ENCODE assay signal across 9 cellular contexts in the genomic region with DNA sequence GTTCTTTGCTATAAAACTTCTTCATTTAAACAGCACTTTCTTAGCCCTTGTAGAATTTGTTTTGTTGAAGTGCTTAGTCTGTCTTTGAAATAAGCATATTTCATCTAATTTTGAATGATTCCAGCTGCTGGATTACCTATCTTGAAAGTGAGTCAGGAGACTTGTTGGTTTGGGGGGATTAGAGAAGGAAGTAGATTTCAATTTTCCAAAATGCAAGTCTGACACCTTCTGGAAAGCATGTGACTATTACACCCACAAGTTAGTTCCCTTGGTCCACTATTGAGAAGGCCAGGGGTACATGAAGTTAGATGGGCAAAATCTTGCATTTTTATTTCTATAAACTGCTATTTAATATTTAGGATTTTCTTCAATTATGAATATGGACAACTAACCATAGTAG.
DNase-seq lines count a peak whose midpoint lies in the region; ATAC-seq and TF ChIP-seq lines count a peak whose summit lies in the region.
"Had no signal": no experiment of that assay in that cellular context is flagged by ENCODE, and none has a peak within 500 bp of the region (broad histone marks: within the 10 kb centered on the region; RNA-seq: fewer than 3 reads in every experiment).

No MANE protein-coding gene starts in this region.

- H3K9me3 ChIP-seq in ovary = no peaks in the 10 kb centered on the region

- H3K36me3 ChIP-seq in ovary = no peaks in the 10 kb centered on the region

- H3K4me1 ChIP-seq in ovary (ENCODE audit: insufficient read depth) = no peaks in the 10 kb centered on the region

- H3K27me3 Mint-ChIP-seq in activated CD4-positive, alpha-beta T cell treated with anti-CD3 and anti-CD28 coated beads, Interleukin-2, amount 10 ng/mL, durations not matched to agents 7 days and 5 days = peaks cover 16% of the 10 kb centered on the region
- H3K27me3 Mint-ChIP-seq: activated B cell treated with CpG ODN at 0.5 μM for 24 hours had no signal

- CTCF ChIA-PET in activated CD4-positive, alpha-beta T cell treated with anti-CD3 and anti-CD28 coated beads, Interleukin-2, amount 10 ng/mL, durations not matched to agents 7 days and 5 days (lab: Charles Lee) = interaction anchor here (0.6 kb wide), 1 partner anchor 45 kb away, joined by 4 read pairs; no protein-coding TSS in a partner anchor

- peak; percentile 31 for ATAC-seq in esophagus mucosa

- no peak overlapping the region for H3K27ac ChIP-seq in ovary

- POLR2A ChIA-PET in activated CD4-positive, alpha-beta T cell treated with anti-CD3 and anti-CD28 coated beads, Interleukin-2, amount 10 ng/mL, durations not matched to agents 7 days and 5 days (lab: Charles Lee) = no interaction called here

- DNase-seq in GM03348 (ENCODE audit: low spot score) (peak; percentile 49), NCI-H69 (lab: John Stamatoyannopoulos, UW) (peak; percentile 4), ovary (no peak), posterior vena cava (ENCODE audit: low spot score) (no peak), dedifferentiated amniotic fluid mesenchymal stem cell (ENCODE audit: extremely low spot score) (no peak)
- DNase-seq in activated CD4-positive, alpha-beta T cell treated with anti-CD3 and anti-CD28 coated beads, Interleukin-2, amount 10 ng/mL, durations not matched to agents 7 days and 5 days = no peak
- DNase-seq in effector CD8-positive, alpha-beta T cell (lab: John Stamatoyannopoulos, UW) = no peak
- DNase-seq: activated B cell treated with CpG ODN at 0.5 μM for 24 hours had no signal

- no peak overlapping the region for H3K4me3 Mint-ChIP-seq in activated CD4-positive, alpha-beta T cell treated with anti-CD3 and anti-CD28 coated beads, Interleukin-2, amount 10 ng/mL, durations not matched to agents 7 days and 5 days
- H3K4me3 Mint-ChIP-seq: activated B cell treated with CpG ODN at 0.5 μM for 24 hours had no signal

- no peaks in the 10 kb centered on the region for H3K9me3 Mint-ChIP-seq in activated CD4-positive, alpha-beta T cell treated with anti-CD3 and anti-CD28 coated beads, Interleukin-2, amount 10 ng/mL, durations not matched to agents 7 days and 5 days
- H3K9me3 Mint-ChIP-seq: activated B cell treated with CpG ODN at 0.5 μM for 24 hours had no signal

- H3K4me1 Mint-ChIP-seq in activated CD4-positive, alpha-beta T cell treated with anti-CD3 and anti-CD28 coated beads, Interleukin-2, amount 10 ng/mL, durations not matched to agents 7 days and 5 days = no peaks in the 10 kb centered on the region

- no peak for TF ChIP-seq POLR2A in ovary (IDR thresholded peaks at IDR 0.05)

- TF ChIP-seq EP300 in ovary (IDR thresholded peaks at IDR 0.05) = no peak

- peak; percentile 33 to 55 (median 40) for TF ChIP-seq CTCF in ovary (IDR thresholded peaks at IDR 0.05)

- no peaks in the 10 kb centered on the region for H3K36me3 Mint-ChIP-seq in activated CD4-positive, alpha-beta T cell treated with anti-CD3 and anti-CD28 coated beads, Interleukin-2, amount 10 ng/mL, durations not matched to agents 7 days and 5 days (ENCODE audit: low read depth)

- no peaks in the 10 kb centered on the region for H3K27me3 ChIP-seq in ovary

- H3K27ac Mint-ChIP-seq in activated CD4-positive, alpha-beta T cell treated with anti-CD3 and anti-CD28 coated beads, Interleukin-2, amount 10 ng/mL, durations not matched to agents 7 days and 5 days = no peak overlapping the region
- H3K27ac Mint-ChIP-seq: activated B cell treated with CpG ODN at 0.5 μM for 24 hours had no signal

- intact Hi-C loops in ovary (cut with DNase I) (loop anchor here in 2 of 4 donors (10.0 kb wide), 2 partner anchors 133 to 153 kb away; a partner anchor contains a TSS), posterior vena cava (cut with DNase I) (loop anchor here in 1 of 2 donors (10.0 kb wide), 1 partner anchor 133 kb away; no protein-coding TSS in a partner anchor)

- H3K4me3 ChIP-seq in ovary = no peak overlapping the region

Comparison
In these comparisons a context has a peak if more than half of its experiments do, and no peak if none do; other contexts are left out.
1. DNase-seq: peak in GM03348 (single experiment) and NCI-H69 (single experiment); none in ovary (0 of 5), activated CD4-positive, alpha-beta T cell treated with anti-CD3 and anti-CD28 coated beads, Interleukin-2, amount 10 ng/mL, durations not matched to agents 7 days and 5 days (single experiment), effector CD8-positive, alpha-beta T cell (single experiment), posterior vena cava (single experiment) and dedifferentiated amniotic fluid mesenchymal stem cell (single experiment).